17 cellular contexts compared by ENCODE assay signal in genomic region chr18:10421859-10422258, GRCh38. TPM values are rescaled to one million over a fixed set of nuclear protein-coding genes. Genes with fewer than 3 reads are reported as not detected.
A peak's percentile ranks its signal among the peaks of the same experiment; 100 is the strongest.
DNase-seq lines count a peak whose midpoint lies in the region; ATAC-seq, FAIRE-seq and TF ChIP-seq lines count a peak whose summit lies in the region.
"Had no signal": no experiment of that assay in that cellular context is flagged by ENCODE, and none has a peak within 500 bp of the region (broad histone marks: within the 10 kb centered on the region; RNA-seq: fewer than 3 reads in every experiment).

No MANE protein-coding gene starts in this region.

- H3K27ac Mint-ChIP-seq in astrocyte (ENCODE audit: unreplicated experiment), result no peak overlapping the region
- H3K27ac Mint-ChIP-seq in natural killer cell treated with Interleukin-12 subunit alpha and Interleukin-12 subunit beta and Interleukin-15 and Interleukin-18, amount 100 ng/mL, for 72 hours, result no peak overlapping the region
- H3K27ac Mint-ChIP-seq: activated CD4-positive, alpha-beta T cell treated with anti-CD3 and anti-CD28 coated beads for 36 hours had no signal

- H3K4me1 ChIP-seq in heart left ventricle (peaks cover 0 to 16% (median 6%) of the 10 kb centered on the region in 12 donors), right cardiac atrium (ENCODE audit: control insufficient read depth, insufficient read depth, low read length) (no peaks in the 10 kb centered on the region), astrocyte (ENCODE audit: insufficient read depth, low read length) (peaks cover 33% of the 10 kb centered on the region)

- H3K36me3 Mint-ChIP-seq in astrocyte (ENCODE audit: low read depth, unreplicated experiment), result no peaks in the 10 kb centered on the region
- no peaks in the 10 kb centered on the region for H3K36me3 Mint-ChIP-seq in natural killer cell treated with Interleukin-12 subunit alpha and Interleukin-12 subunit beta and Interleukin-15 and Interleukin-18, amount 100 ng/mL, for 72 hours

- H3K36me3 ChIP-seq in heart left ventricle (no peaks in the 10 kb centered on the region), astrocyte (ENCODE audit: insufficient read depth, low read length) (no peaks in the 10 kb centered on the region)

- WGBS in heart left ventricle, 4 donors, result 48 to 54% (median 51%) methylated on average over 5 of the region's 5 CpGs
- 41% methylated on average over 5 of the region's 5 CpGs for WGBS in right cardiac atrium

- TF ChIP-seq POLR2A in heart left ventricle (IDR thresholded peaks at IDR 0.05), result no peak

- H3K27me3 ChIP-seq in heart left ventricle (peaks cover 0 to 3% (median 0%) of the 10 kb centered on the region in 9 donors), right cardiac atrium (ENCODE audit: control insufficient read depth, insufficient read depth) (no peaks in the 10 kb centered on the region), astrocyte (ENCODE audit: insufficient read depth, low read length) (peaks cover 3% of the 10 kb centered on the region)

- H3K4me3 ChIP-seq in heart left ventricle (no peak overlapping the region), right cardiac atrium (ENCODE audit: low read length) (no peak overlapping the region), astrocyte (ENCODE audit: insufficient read depth, low read depth, low read length) (no peak overlapping the region), fibroblast of villous mesenchyme (ENCODE audit: low read depth, low read length) (no peak overlapping the region)

- H3K9me3 Mint-ChIP-seq in astrocyte (ENCODE audit: unreplicated experiment), result peaks cover 4% of the 10 kb centered on the region
- H3K9me3 Mint-ChIP-seq in natural killer cell treated with Interleukin-12 subunit alpha and Interleukin-12 subunit beta and Interleukin-15 and Interleukin-18, amount 100 ng/mL, for 72 hours, result no peaks in the 10 kb centered on the region

- peak overlapping the region; percentile 4 for H3K4me2 ChIP-seq in astrocyte (ENCODE audit: low read length)

- H3K9me3 ChIP-seq in heart left ventricle, result peaks cover 0 to 5% (median 0%) of the 10 kb centered on the region in 12 donors
- H3K9me3 ChIP-seq in right cardiac atrium (ENCODE audit: control insufficient read depth, low read length), result no peaks in the 10 kb centered on the region
- H3K9me3 ChIP-seq in astrocyte (ENCODE audit: insufficient read depth, low read depth, low read length), result no peaks in the 10 kb centered on the region

- no peak overlapping the region for H3K9ac ChIP-seq in astrocyte (ENCODE audit: low read length)

- intact Hi-C loops in heart left ventricle (cut with DNase I) (no loop called here), right cardiac atrium (cut with DNase I) (no loop called here)

- FAIRE-seq in astrocyte (lab: Jason Lieb, UNC), result no peak
- FAIRE-seq: H54 had no signal

- no peaks in the 10 kb centered on the region for H3K79me2 ChIP-seq in astrocyte (ENCODE audit: insufficient read depth, low read length)

- peak in 3 of 4 donors; percentile 37 to 63 (median 58) for ATAC-seq in heart left ventricle
- ATAC-seq in right cardiac atrium, result no peak
- ATAC-seq in activated CD4-positive, CD25-positive, alpha-beta regulatory T cell treated with anti-CD3 and anti-CD28 coated beads, Interleukin-2, amount 50 U/mL, for 24 hours, result no peak
- no peak for ATAC-seq in natural killer cell treated with Interleukin-12 subunit alpha and Interleukin-12 subunit beta and Interleukin-15 and Interleukin-18, amount 100 ng/mL, for 72 hours
- ATAC-seq: activated CD4-positive, alpha-beta T cell treated with anti-CD3 and anti-CD28 coated beads for 36 hours had no signal

- TF ChIP-seq CTCF in heart left ventricle (IDR thresholded peaks at IDR 0.05) (no peak), astrocyte (IDR thresholded peaks at IDR 0.05; ENCODE audit: insufficient read depth, low read depth, low read length) (no peak), fibroblast of villous mesenchyme (IDR thresholded peaks at IDR 0.05; ENCODE audit: insufficient read depth, low read depth, low read length) (no peak)

- peak in 1 of 5 donors; percentile 60 for DNase-seq in heart left ventricle
- no peak for DNase-seq in right cardiac atrium
- DNase-seq in astrocyte (ENCODE audit: low read depth), result peak; percentile 93
- peak; percentile 45 for DNase-seq in fibroblast of villous mesenchyme (ENCODE audit: low read depth)
- DNase-seq in natural killer cell treated with Interleukin-12 subunit alpha and Interleukin-12 subunit beta and Interleukin-15 and Interleukin-18, amount 100 ng/mL, for 72 hours (ENCODE audit: low spot score), result no peak
- no peak for DNase-seq in putamen (ENCODE audit: low spot score)
- no peak for DNase-seq in Kasumi-1 (lab: John Stamatoyannopoulos, UW)
- DNase-seq: activated CD4-positive, alpha-beta T cell treated with anti-CD3 and anti-CD28 coated beads for 36 hours; activated naive CD4-positive, alpha-beta T cell treated with anti-CD3 and anti-CD28 coated beads, Interleukin-2, amount 50 U/mL, for 16 hours; COR-L47; GF-D8; NCI-H1105; SIG-M5; stimulated activated CD4-positive, alpha-beta T cell treated with anti-CD3 and anti-CD28 coated beads, Interleukin-12 subunit alpha, Interleukin-12 subunit beta, amount 100 ng/mL, for 4 hours; stimulated activated naive CD4-positive, alpha-beta T cell treated with Interleukin-2 at 50 U/mL for 16 hours had no signal

- peaks cover 41% of the 10 kb centered on the region for H3K4me1 Mint-ChIP-seq in astrocyte (ENCODE audit: low read depth, unreplicated experiment)
- no peaks in the 10 kb centered on the region for H3K4me1 Mint-ChIP-seq in natural killer cell treated with Interleukin-12 subunit alpha and Interleukin-12 subunit beta and Interleukin-15 and Interleukin-18, amount 100 ng/mL, for 72 hours (ENCODE audit: low read depth in 2 of 2)
- H3K4me1 Mint-ChIP-seq: activated CD4-positive, alpha-beta T cell treated with anti-CD3 and anti-CD28 coated beads for 36 hours had no signal

- H3K27ac ChIP-seq in heart left ventricle (peak overlapping the region in 2 of 12 donors; percentile 6 to 11), right cardiac atrium (ENCODE audit: low read length) (no peak overlapping the region), astrocyte (ENCODE audit: low read depth, low read length) (peak overlapping the region; percentile 29)

- no peak overlapping the region for H2AFZ ChIP-seq in astrocyte (ENCODE audit: low read depth, low read length)

- peaks cover 20% of the 10 kb centered on the region for H3K27me3 Mint-ChIP-seq in astrocyte (ENCODE audit: low read depth, unreplicated experiment)
- peaks cover 7 to 12% of the 10 kb centered on the region in 2 donors for H3K27me3 Mint-ChIP-seq in natural killer cell treated with Interleukin-12 subunit alpha and Interleukin-12 subunit beta and Interleukin-15 and Interleukin-18, amount 100 ng/mL, for 72 hours

- H3K4me3 Mint-ChIP-seq in astrocyte (ENCODE audit: unreplicated experiment), result no peak overlapping the region
- H3K4me3 Mint-ChIP-seq in natural killer cell treated with Interleukin-12 subunit alpha and Interleukin-12 subunit beta and Interleukin-15 and Interleukin-18, amount 100 ng/mL, for 72 hours, result no peak overlapping the region
- H3K4me3 Mint-ChIP-seq: activated CD4-positive, alpha-beta T cell treated with anti-CD3 and anti-CD28 coated beads for 36 hours had no signal

- no peaks in the 10 kb centered on the region for H4K20me1 ChIP-seq in astrocyte (ENCODE audit: insufficient read depth, low read length)

RNA-seq across cellular contexts. Expression of gene APCDD1, which starts 32.6 kb away (rescaled TPM):
- total RNA-seq in heart left ventricle, result 10 to 100 TPM in 7 of 9 donors, 1 to 10 TPM in 2; 7.5 to 65.4 (median 15.7) TPM
- 10 to 100 TPM; 10.4 to 23.6 TPM for polyA plus RNA-seq in heart left ventricle
- 10 to 100 TPM; 31.4 to 76.1 (median 49.9) TPM for total RNA-seq in right cardiac atrium
- polyA plus RNA-seq in right cardiac atrium, result 18.2 TPM
- 4.4 and 5.4 TPM in 2 replicates for total RNA-seq in astrocyte
- 3.5 and 5.8 TPM in 2 replicates for total RNA-seq in fibroblast of villous mesenchyme
- not detected for total RNA-seq in natural killer cell treated with Interleukin-12 subunit alpha and Interleukin-12 subunit beta and Interleukin-15 and Interleukin-18, amount 100 ng/mL, for 72 hours
- total RNA-seq: activated CD4-positive, alpha-beta T cell treated with anti-CD3 and anti-CD28 coated beads for 36 hours had no signal

Comparison
In these comparisons a context has a peak if more than half of its experiments do, and no peak if none do; other contexts are left out.
1. ATAC-seq: peak in heart left ventricle (3 of 4); none in right cardiac atrium (0 of 2), activated CD4-positive, CD25-positive, alpha-beta regulatory T cell treated with anti-CD3 and anti-CD28 coated beads, Interleukin-2, amount 50 U/mL, for 24 hours (0 of 2) and natural killer cell treated with Interleukin-12 subunit alpha and Interleukin-12 subunit beta and Interleukin-15 and Interleukin-18, amount 100 ng/mL, for 72 hours (0 of 2).
2. DNase-seq: peak in astrocyte (single experiment) and fibroblast of villous mesenchyme (single experiment); none in right cardiac atrium (0 of 3), natural killer cell treated with Interleukin-12 subunit alpha and Interleukin-12 subunit beta and Interleukin-15 and Interleukin-18, amount 100 ng/mL, for 72 hours (single experiment), putamen (single experiment) and Kasumi-1 (0 of 2).